In the genomic region with DNA sequence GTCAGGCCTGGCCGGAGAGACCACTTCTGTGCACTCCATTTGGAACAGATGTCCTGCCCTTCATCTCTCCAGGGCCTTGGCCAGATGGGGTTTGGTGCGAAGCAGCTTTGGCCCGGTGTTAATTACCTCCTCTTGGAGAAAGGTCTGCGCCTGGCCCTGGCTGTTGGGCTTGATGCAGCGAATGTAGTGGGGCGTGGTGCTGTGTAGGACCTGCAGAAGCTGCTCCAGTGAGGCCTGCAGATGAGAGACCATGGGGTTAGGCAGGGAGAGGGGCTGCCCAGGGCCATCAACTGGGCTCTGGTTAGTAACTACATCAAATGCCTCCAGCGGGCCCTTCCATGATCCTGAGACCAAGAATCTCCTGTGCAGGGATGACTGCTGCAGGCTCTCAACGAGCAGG, we compare ENCODE assay signal across 1 cellular context.
A peak's percentile ranks its signal among the peaks of the same experiment; 100 is the strongest.
TF ChIP-seq lines count a peak whose summit lies in the region.

No MANE protein-coding gene starts in this region.

TF ChIP-seq in HepG2, 621 proteins besides CTCF, POLR2A, EP300 and RAD21:
- TF ChIP-seq, protein P1, sequence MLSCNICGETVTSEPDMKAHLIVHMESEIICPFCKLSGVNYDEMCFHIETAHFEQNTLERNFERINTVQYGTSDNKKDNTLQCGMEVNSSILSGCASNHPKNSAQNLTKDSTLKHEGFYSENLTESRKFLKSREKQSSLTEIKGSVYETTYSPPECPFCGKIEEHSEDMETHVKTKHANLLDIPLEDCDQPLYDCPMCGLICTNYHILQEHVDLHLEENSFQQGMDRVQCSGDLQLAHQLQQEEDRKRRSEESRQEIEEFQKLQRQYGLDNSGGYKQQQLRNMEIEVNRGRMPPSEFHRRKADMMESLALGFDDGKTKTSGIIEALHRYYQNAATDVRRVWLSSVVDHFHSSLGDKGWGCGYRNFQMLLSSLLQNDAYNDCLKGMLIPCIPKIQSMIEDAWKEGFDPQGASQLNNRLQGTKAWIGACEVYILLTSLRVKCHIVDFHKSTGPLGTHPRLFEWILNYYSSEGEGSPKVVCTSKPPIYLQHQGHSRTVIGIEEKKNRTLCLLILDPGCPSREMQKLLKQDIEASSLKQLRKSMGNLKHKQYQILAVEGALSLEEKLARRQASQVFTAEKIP (CRISPR knock-in tag; IDR thresholded peaks at IDR 0.05; ENCODE audit: borderline replicate concordance): no peak
- TF ChIP-seq, protein P2, sequence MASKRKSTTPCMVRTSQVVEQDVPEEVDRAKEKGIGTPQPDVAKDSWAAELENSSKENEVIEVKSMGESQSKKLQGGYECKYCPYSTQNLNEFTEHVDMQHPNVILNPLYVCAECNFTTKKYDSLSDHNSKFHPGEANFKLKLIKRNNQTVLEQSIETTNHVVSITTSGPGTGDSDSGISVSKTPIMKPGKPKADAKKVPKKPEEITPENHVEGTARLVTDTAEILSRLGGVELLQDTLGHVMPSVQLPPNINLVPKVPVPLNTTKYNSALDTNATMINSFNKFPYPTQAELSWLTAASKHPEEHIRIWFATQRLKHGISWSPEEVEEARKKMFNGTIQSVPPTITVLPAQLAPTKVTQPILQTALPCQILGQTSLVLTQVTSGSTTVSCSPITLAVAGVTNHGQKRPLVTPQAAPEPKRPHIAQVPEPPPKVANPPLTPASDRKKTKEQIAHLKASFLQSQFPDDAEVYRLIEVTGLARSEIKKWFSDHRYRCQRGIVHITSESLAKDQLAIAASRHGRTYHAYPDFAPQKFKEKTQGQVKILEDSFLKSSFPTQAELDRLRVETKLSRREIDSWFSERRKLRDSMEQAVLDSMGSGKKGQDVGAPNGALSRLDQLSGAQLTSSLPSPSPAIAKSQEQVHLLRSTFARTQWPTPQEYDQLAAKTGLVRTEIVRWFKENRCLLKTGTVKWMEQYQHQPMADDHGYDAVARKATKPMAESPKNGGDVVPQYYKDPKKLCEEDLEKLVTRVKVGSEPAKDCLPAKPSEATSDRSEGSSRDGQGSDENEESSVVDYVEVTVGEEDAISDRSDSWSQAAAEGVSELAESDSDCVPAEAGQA (IDR thresholded peaks at IDR 0.05; ENCODE audit: low read depth): no peak
- TF ChIP-seq, protein P2 (CRISPR knock-in tag; IDR thresholded peaks at IDR 0.05; ENCODE audit: borderline replicate concordance): no peak
- no peak for TF ChIP-seq NR2C2 (CRISPR knock-in tag; IDR thresholded peaks at IDR 0.05; ENCODE audit: borderline replicate concordance)
- no peak for TF ChIP-seq ZNF510 (CRISPR knock-in tag; IDR thresholded peaks at IDR 0.05; ENCODE audit: low read depth)
- TF ChIP-seq RBFOX2 (IDR thresholded peaks at IDR 0.05; ENCODE audit: low read depth, low read length): no peak
- no peak for TF ChIP-seq ZNF251 (CRISPR knock-in tag; IDR thresholded peaks at IDR 0.05)
- no peak for TF ChIP-seq ZNF614 (CRISPR knock-in tag; IDR thresholded peaks at IDR 0.05; ENCODE audit: borderline replicate concordance)
- TF ChIP-seq AGO2 (optimal IDR thresholded peaks at IDR 0.05; ENCODE audit: low read depth, low read length): peak; percentile 33
